23 cellular contexts compared by ENCODE assay signal in the genomic region with DNA sequence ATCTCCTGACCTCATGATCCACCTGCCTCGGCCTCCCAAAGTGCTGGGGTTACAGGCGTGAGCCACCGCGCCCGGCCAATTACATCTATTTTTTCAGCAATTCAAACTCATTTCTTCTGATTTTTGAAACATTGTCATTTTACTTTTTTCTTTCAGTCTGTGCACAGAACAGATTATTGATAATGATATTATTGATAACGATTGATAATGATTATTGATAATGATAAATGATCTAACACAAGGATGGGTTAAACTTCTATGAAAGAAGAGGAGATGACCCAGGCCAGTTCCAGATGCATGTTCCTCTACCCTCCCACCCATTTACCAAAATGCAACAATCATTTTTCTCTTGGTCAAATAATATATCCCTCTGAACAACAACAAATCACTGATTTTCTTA.
"Had no signal": no experiment of that assay in that cellular context is flagged by ENCODE, and none has a peak within 500 bp of the region (broad histone marks: within the 10 kb centered on the region; RNA-seq: fewer than 3 reads in every experiment).

No MANE protein-coding gene starts in this region.

- H3K9me3 Mint-ChIP-seq: activated naive CD4-positive, alpha-beta T cell treated with anti-CD3 and anti-CD28 coated beads, Interleukin-2, amount 50 U/mL, for 24 hours; central memory CD8-positive, alpha-beta T cell; T-helper 1 cell treated with Interleukin-12 subunit alpha and Interleukin-12 subunit beta and Interleukin-4 antibody, amounts not matched to agents 30 μg/mL and 1 μg/mL, for 36 hours had no signal

- H3K9me3 ChIP-seq: MG63, Peyer's patch had no signal

- H3K27me3 Mint-ChIP-seq: activated naive CD4-positive, alpha-beta T cell treated with anti-CD3 and anti-CD28 coated beads, Interleukin-2, amount 50 U/mL, for 24 hours; central memory CD8-positive, alpha-beta T cell had no signal

- H3K27me3 ChIP-seq: MG63, Peyer's patch had no signal

- H3K4me3 ChIP-seq: MG63, Peyer's patch had no signal

- H3K36me3 ChIP-seq: MG63, Peyer's patch had no signal

- H3K4me1 ChIP-seq: Peyer's patch had no signal

- DNase-seq: activated CD4-positive, alpha-beta T cell treated with anti-CD3 and anti-CD28 coated beads for 48 hours; activated CD4-positive, alpha-beta T cell treated with anti-CD3 and anti-CD28 coated beads, Interleukin-2, amount 50 U/mL, for 4 hours; activated CD4-positive, CD25-positive, alpha-beta regulatory T cell treated with anti-CD3 and anti-CD28 coated beads, Interleukin-2, amount 50 U/mL, for 72 hours; activated CD8-positive, alpha-beta memory T cell treated with anti-CD3 and anti-CD28 coated beads, Interleukin-2, amount 50 U/mL, for 48 hours; activated CD8-positive, alpha-beta T cell treated with anti-CD3 and anti-CD28 coated beads, Interleukin-2, amount 10 ng/mL, durations not matched to agents 7 days and 5 days; activated T-cell treated with anti-CD3 and anti-CD28 coated beads, Interleukin-2, amount 50 U/mL, for 1 hour; aorta; MV-4-11; NCI-H1092 treated with DMSO at 0.1 percent for 48 hours; NCI-H1417 treated with DMSO at 0.1 percent for 48 hours; NCI-H1694; NCI-H2029; NCI-H345; NCI-H510A; NCI-H526 treated with DMSO at 0.1 percent for 48 hours; NCI-H82; Peyer's patch; SHP77 had no signal

- H3K36me3 Mint-ChIP-seq: activated naive CD4-positive, alpha-beta T cell treated with anti-CD3 and anti-CD28 coated beads, Interleukin-2, amount 50 U/mL, for 24 hours; brain had no signal

- H3K27ac ChIP-seq: Peyer's patch had no signal

- H3K4me1 Mint-ChIP-seq: activated naive CD4-positive, alpha-beta T cell treated with anti-CD3 and anti-CD28 coated beads, Interleukin-2, amount 50 U/mL, for 24 hours; brain; central memory CD8-positive, alpha-beta T cell had no signal

- H3K4me3 Mint-ChIP-seq: activated CD8-positive, alpha-beta T cell treated with anti-CD3 and anti-CD28 coated beads, Interleukin-2, amount 10 ng/mL, durations not matched to agents 7 days and 5 days; activated naive CD4-positive, alpha-beta T cell treated with anti-CD3 and anti-CD28 coated beads, Interleukin-2, amount 50 U/mL, for 24 hours; brain; central memory CD8-positive, alpha-beta T cell; T-helper 1 cell treated with Interleukin-12 subunit alpha and Interleukin-12 subunit beta and Interleukin-4 antibody, amounts not matched to agents 30 μg/mL and 1 μg/mL, for 36 hours had no signal

- H3K27ac Mint-ChIP-seq: activated CD8-positive, alpha-beta T cell treated with anti-CD3 and anti-CD28 coated beads, Interleukin-2, amount 10 ng/mL, durations not matched to agents 7 days and 5 days; activated naive CD4-positive, alpha-beta T cell treated with anti-CD3 and anti-CD28 coated beads, Interleukin-2, amount 50 U/mL, for 24 hours; brain; T-helper 1 cell treated with Interleukin-12 subunit alpha and Interleukin-12 subunit beta and Interleukin-4 antibody, amounts not matched to agents 30 μg/mL and 1 μg/mL, for 36 hours had no signal
